Comparison of ENCODE assay signal across 15 cellular contexts in genomic region chr15:69648215-69648614, GRCh38.
DNase-seq lines count a peak whose midpoint lies in the region; ATAC-seq and TF ChIP-seq lines count a peak whose summit lies in the region.
"Had no signal": no experiment of that assay in that cellular context is flagged by ENCODE, and none has a peak within 500 bp of the region (broad histone marks: within the 10 kb centered on the region; RNA-seq: fewer than 3 reads in every experiment).

No MANE protein-coding gene starts in this region.

- no peak for TF ChIP-seq POLR2A in vagina (IDR thresholded peaks at IDR 0.05)

- no peak overlapping the region for H3K4me3 ChIP-seq in hepatocyte
- H3K4me3 ChIP-seq in vagina, result no peak overlapping the region
- H3K4me3 ChIP-seq: SJSA1, testis had no signal

- no peaks in the 10 kb centered on the region for H3K79me2 ChIP-seq in hepatocyte

- H3K4me1 Mint-ChIP-seq in stimulated activated naive CD8-positive, alpha-beta T cell treated with anti-CD3 and anti-CD28 coated beads, Interleukin-15, Interleukin-2, amounts not matched to agents 100 ng/mL and 50 ng/mL, for 24 hours (ENCODE audit: low read depth), result peaks cover 4% of the 10 kb centered on the region
- peaks cover 11% of the 10 kb centered on the region for H3K4me1 Mint-ChIP-seq in stimulated activated naive CD8-positive, alpha-beta T cell treated with anti-CD3 and anti-CD28 coated beads, Interleukin-15, amount 100 ng/mL, for 72 hours
- H3K4me1 Mint-ChIP-seq: memory B cell had no signal

- intact Hi-C loops in vagina (cut with DNase I), result no loop called here

- H3K27me3 ChIP-seq in hepatocyte (peaks cover 15% of the 10 kb centered on the region), vagina (no peaks in the 10 kb centered on the region)
- H3K27me3 ChIP-seq: testis had no signal

- H3K27me3 Mint-ChIP-seq in stimulated activated naive CD8-positive, alpha-beta T cell treated with anti-CD3 and anti-CD28 coated beads, Interleukin-15, Interleukin-2, amounts not matched to agents 100 ng/mL and 50 ng/mL, for 24 hours, result peaks cover 15% of the 10 kb centered on the region
- peaks cover 23% of the 10 kb centered on the region for H3K27me3 Mint-ChIP-seq in stimulated activated naive CD8-positive, alpha-beta T cell treated with anti-CD3 and anti-CD28 coated beads, Interleukin-15, amount 100 ng/mL, for 72 hours

- H3K27ac Mint-ChIP-seq in stimulated activated naive CD8-positive, alpha-beta T cell treated with anti-CD3 and anti-CD28 coated beads, Interleukin-15, Interleukin-2, amounts not matched to agents 100 ng/mL and 50 ng/mL, for 24 hours, result peak overlapping the region; percentile 56
- no peak overlapping the region for H3K27ac Mint-ChIP-seq in stimulated activated naive CD8-positive, alpha-beta T cell treated with anti-CD3 and anti-CD28 coated beads, Interleukin-15, amount 100 ng/mL, for 72 hours
- H3K27ac Mint-ChIP-seq: activated naive CD8-positive, alpha-beta T cell treated with anti-CD3 and anti-CD28 coated beads, Interleukin-2, amount 10 ng/mL, durations not matched to agents 7 days and 5 days; memory B cell had no signal

- TF ChIP-seq CTCF in hepatocyte (IDR thresholded peaks at IDR 0.05; ENCODE audit: poor library complexity), result no peak
- TF ChIP-seq CTCF in vagina (IDR thresholded peaks at IDR 0.05), result no peak

- no peaks in the 10 kb centered on the region for H3K9me3 Mint-ChIP-seq in stimulated activated naive CD8-positive, alpha-beta T cell treated with anti-CD3 and anti-CD28 coated beads, Interleukin-15, Interleukin-2, amounts not matched to agents 100 ng/mL and 50 ng/mL, for 24 hours
- H3K9me3 Mint-ChIP-seq in stimulated activated naive CD8-positive, alpha-beta T cell treated with anti-CD3 and anti-CD28 coated beads, Interleukin-15, amount 100 ng/mL, for 72 hours, result no peaks in the 10 kb centered on the region
- H3K9me3 Mint-ChIP-seq: effector memory CD8-positive, alpha-beta T cell; memory B cell had no signal

- 20% methylated on average over 12 of the region's 14 CpGs for WGBS in hepatocyte (ENCODE audit: low lambda C conversion rate, missing lambda C conversion rate)

- ATAC-seq in stimulated activated naive CD8-positive, alpha-beta T cell treated with anti-CD3 and anti-CD28 coated beads, Interleukin-15, amount 100 ng/mL, for 72 hours, result no peak
- ATAC-seq in esophagus mucosa, result no peak
- ATAC-seq: effector memory CD8-positive, alpha-beta T cell had no signal

- H3K36me3 Mint-ChIP-seq in stimulated activated naive CD8-positive, alpha-beta T cell treated with anti-CD3 and anti-CD28 coated beads, Interleukin-15, Interleukin-2, amounts not matched to agents 100 ng/mL and 50 ng/mL, for 24 hours (ENCODE audit: low read depth), result no peaks in the 10 kb centered on the region
- H3K36me3 Mint-ChIP-seq: memory B cell had no signal

- no peak overlapping the region for H2AFZ ChIP-seq in hepatocyte

- H3K9me2 ChIP-seq in hepatocyte (replicated peaks; ENCODE audit: insufficient read depth), result no peaks in the 10 kb centered on the region

- no peak for DNase-seq in stimulated activated naive CD8-positive, alpha-beta T cell treated with anti-CD3 and anti-CD28 coated beads, Interleukin-15, amount 100 ng/mL, for 72 hours
- DNase-seq in NCI-H748 (lab: John Stamatoyannopoulos, UW; ENCODE audit: unreplicated experiment) (peak; percentile 80), hepatocyte (ENCODE audit: low spot score) (peak; percentile 23), vagina (ENCODE audit: extremely low spot score in 2 of 2) (peak; percentile 58 to 87), kidney tubule cell (ENCODE audit: low spot score) (no peak), Ammon's horn (ENCODE audit: low spot score) (no peak)
- DNase-seq: activated CD4-positive, alpha-beta T cell treated with anti-CD3 and anti-CD28 coated beads, Interleukin-2, amount 50 U/mL, for 1 hour; activated naive CD8-positive, alpha-beta T cell treated with anti-CD3 and anti-CD28 coated beads, Interleukin-2, amount 10 ng/mL, durations not matched to agents 7 days and 5 days; effector memory CD8-positive, alpha-beta T cell; HCEC 1CT; testis had no signal

- H3K9me3 ChIP-seq in hepatocyte (ENCODE audit: low read depth) (no peaks in the 10 kb centered on the region), vagina (no peaks in the 10 kb centered on the region)
- H3K9me3 ChIP-seq: testis had no signal

- no peaks in the 10 kb centered on the region for H4K20me1 ChIP-seq in hepatocyte (ENCODE audit: insufficient read depth, poor library complexity, severe bottlenecking)

- H3K4me3 Mint-ChIP-seq in stimulated activated naive CD8-positive, alpha-beta T cell treated with anti-CD3 and anti-CD28 coated beads, Interleukin-15, Interleukin-2, amounts not matched to agents 100 ng/mL and 50 ng/mL, for 24 hours, result no peak overlapping the region
- no peak overlapping the region for H3K4me3 Mint-ChIP-seq in stimulated activated naive CD8-positive, alpha-beta T cell treated with anti-CD3 and anti-CD28 coated beads, Interleukin-15, amount 100 ng/mL, for 72 hours
- H3K4me3 Mint-ChIP-seq: activated naive CD8-positive, alpha-beta T cell treated with anti-CD3 and anti-CD28 coated beads, Interleukin-2, amount 10 ng/mL, durations not matched to agents 7 days and 5 days; effector memory CD8-positive, alpha-beta T cell; memory B cell had no signal

- H3K27ac ChIP-seq in hepatocyte (no peak overlapping the region), vagina (no peak overlapping the region)
- H3K27ac ChIP-seq: SJSA1, testis had no signal

- H3K36me3 ChIP-seq in hepatocyte (replicated peaks; ENCODE audit: insufficient read depth, low read depth) (no peaks in the 10 kb centered on the region), vagina (no peaks in the 10 kb centered on the region)
- H3K36me3 ChIP-seq: SJSA1 had no signal

- H3K4me1 ChIP-seq in hepatocyte (ENCODE audit: insufficient read depth), result peaks cover 5% of the 10 kb centered on the region
- H3K4me1 ChIP-seq in vagina, result no peaks in the 10 kb centered on the region
- H3K4me1 ChIP-seq: testis had no signal

- peak overlapping the region; percentile 51 for H3K4me2 ChIP-seq in hepatocyte

Comparison
In these comparisons a context has a peak if more than half of its experiments do, and no peak if none do; other contexts are left out.
1. DNase-seq: peak in NCI-H748 (single experiment), hepatocyte (single experiment) and vagina (2 of 2); none in stimulated activated naive CD8-positive, alpha-beta T cell treated with anti-CD3 and anti-CD28 coated beads, Interleukin-15, amount 100 ng/mL, for 72 hours (0 of 2), kidney tubule cell (single experiment) and Ammon's horn (single experiment).